In the genomic region with DNA sequence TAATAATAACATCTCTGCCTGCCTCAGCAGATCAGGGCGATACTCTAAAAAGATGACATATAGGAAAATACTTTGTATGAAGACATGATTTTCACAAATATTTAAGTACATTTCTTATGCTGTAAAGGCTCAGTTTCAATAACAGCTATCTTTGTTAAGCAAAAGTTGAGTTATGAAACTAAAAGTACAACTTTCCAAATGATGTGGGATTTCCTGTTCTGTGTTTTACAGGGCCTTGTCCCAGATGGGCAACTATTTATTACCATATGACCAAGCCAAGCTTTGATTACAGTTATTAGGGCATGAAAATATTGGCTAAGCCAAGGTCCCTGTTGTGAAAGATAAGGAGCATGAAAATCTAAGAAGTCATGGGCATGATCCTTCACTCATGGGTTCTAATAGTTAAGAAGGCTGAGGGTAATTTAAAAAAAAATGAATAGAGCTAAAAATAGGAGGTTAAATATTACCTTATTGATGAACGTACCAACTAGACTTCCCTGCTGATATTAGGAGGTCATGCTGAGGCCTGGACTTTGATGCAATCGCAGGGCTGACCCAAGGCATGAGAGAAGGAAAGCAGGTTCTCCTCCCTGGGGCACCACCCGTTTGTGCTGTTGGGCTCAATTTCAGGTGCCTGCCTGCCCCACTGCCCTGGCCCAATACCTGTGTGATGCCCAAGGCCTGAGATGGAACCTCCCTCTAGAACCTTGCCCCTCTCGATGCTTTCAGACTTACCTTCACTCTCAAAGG, we compare ENCODE assay signal across 1 cellular context.
TF ChIP-seq lines count a peak whose summit lies in the region.

No MANE protein-coding gene starts in this region.

TF ChIP-seq in SK-N-SH, 30 proteins besides CTCF, POLR2A, EP300 and RAD21 (continued from another document):
- TF ChIP-seq, protein P1, sequence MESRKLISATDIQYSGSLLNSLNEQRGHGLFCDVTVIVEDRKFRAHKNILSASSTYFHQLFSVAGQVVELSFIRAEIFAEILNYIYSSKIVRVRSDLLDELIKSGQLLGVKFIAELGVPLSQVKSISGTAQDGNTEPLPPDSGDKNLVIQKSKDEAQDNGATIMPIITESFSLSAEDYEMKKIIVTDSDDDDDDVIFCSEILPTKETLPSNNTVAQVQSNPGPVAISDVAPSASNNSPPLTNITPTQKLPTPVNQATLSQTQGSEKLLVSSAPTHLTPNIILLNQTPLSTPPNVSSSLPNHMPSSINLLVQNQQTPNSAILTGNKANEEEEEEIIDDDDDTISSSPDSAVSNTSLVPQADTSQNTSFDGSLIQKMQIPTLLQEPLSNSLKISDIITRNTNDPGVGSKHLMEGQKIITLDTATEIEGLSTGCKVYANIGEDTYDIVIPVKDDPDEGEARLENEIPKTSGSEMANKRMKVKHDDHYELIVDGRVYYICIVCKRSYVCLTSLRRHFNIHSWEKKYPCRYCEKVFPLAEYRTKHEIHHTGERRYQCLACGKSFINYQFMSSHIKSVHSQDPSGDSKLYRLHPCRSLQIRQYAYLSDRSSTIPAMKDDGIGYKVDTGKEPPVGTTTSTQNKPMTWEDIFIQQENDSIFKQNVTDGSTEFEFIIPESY (IDR thresholded peaks at IDR 0.05; ENCODE audit: borderline replicate concordance, low read depth): no peak
- TF ChIP-seq FOSL2 (IDR thresholded peaks at IDR 0.05; ENCODE audit: borderline replicate concordance, low read depth) (no peak), POLR2AphosphoS5 (IDR thresholded peaks at IDR 0.05; ENCODE audit: low read depth, low read length) (no peak), TEAD4 (IDR thresholded peaks at IDR 0.05; ENCODE audit: borderline replicate concordance, insufficient read depth) (no peak), JUND (IDR thresholded peaks at IDR 0.05) (no peak), TCF12 (IDR thresholded peaks at IDR 0.05) (no peak), CHD2 (IDR thresholded peaks at IDR 0.05; ENCODE audit: low read length, partially characterized antibody) (no peak), MEF2A (IDR thresholded peaks at IDR 0.05; ENCODE audit: borderline replicate concordance, low read depth) (no peak), EZH2phosphoT487 (IDR thresholded peaks at IDR 0.05; ENCODE audit: borderline replicate concordance, low read depth) (no peak), ELF1 (IDR thresholded peaks at IDR 0.05) (no peak), YY1 (IDR thresholded peaks at IDR 0.05; ENCODE audit: low read depth) (no peak)
- TF ChIP-seq, protein P2, sequence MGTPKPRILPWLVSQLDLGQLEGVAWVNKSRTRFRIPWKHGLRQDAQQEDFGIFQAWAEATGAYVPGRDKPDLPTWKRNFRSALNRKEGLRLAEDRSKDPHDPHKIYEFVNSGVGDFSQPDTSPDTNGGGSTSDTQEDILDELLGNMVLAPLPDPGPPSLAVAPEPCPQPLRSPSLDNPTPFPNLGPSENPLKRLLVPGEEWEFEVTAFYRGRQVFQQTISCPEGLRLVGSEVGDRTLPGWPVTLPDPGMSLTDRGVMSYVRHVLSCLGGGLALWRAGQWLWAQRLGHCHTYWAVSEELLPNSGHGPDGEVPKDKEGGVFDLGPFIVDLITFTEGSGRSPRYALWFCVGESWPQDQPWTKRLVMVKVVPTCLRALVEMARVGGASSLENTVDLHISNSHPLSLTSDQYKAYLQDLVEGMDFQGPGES (IDR thresholded peaks at IDR 0.05; ENCODE audit: low read depth, low read length): no peak
- TF ChIP-seq, protein P3, sequence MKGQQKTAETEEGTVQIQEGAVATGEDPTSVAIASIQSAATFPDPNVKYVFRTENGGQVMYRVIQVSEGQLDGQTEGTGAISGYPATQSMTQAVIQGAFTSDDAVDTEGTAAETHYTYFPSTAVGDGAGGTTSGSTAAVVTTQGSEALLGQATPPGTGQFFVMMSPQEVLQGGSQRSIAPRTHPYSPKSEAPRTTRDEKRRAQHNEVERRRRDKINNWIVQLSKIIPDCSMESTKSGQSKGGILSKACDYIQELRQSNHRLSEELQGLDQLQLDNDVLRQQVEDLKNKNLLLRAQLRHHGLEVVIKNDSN (IDR thresholded peaks at IDR 0.05; ENCODE audit: borderline replicate concordance, low read depth): no peak
- TF ChIP-seq, protein P4, sequence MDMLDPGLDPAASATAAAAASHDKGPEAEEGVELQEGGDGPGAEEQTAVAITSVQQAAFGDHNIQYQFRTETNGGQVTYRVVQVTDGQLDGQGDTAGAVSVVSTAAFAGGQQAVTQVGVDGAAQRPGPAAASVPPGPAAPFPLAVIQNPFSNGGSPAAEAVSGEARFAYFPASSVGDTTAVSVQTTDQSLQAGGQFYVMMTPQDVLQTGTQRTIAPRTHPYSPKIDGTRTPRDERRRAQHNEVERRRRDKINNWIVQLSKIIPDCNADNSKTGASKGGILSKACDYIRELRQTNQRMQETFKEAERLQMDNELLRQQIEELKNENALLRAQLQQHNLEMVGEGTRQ (IDR thresholded peaks at IDR 0.05; ENCODE audit: borderline replicate concordance, low read depth, low read length): no peak
